Comparison of ENCODE assay signal across 10 cellular contexts in genomic region chr6:125584468-125584939, GRCh38.
A peak's percentile ranks its signal among the peaks of the same experiment; 100 is the strongest.
DNase-seq lines count a peak whose midpoint lies in the region; ATAC-seq and TF ChIP-seq lines count a peak whose summit lies in the region.
"Had no signal": no experiment of that assay in that cellular context is flagged by ENCODE, and none has a peak within 500 bp of the region (broad histone marks: within the 10 kb centered on the region; RNA-seq: fewer than 3 reads in every experiment).

No MANE protein-coding gene starts in this region.

- H3K4me3 ChIP-seq in right atrium auricular region, result no peak overlapping the region
- H3K4me3 ChIP-seq in choroid plexus epithelial cell (ENCODE audit: low read depth, low read length), result no peak overlapping the region
- no peak overlapping the region for H3K4me3 ChIP-seq in left lung
- no peak overlapping the region for H3K4me3 ChIP-seq in CD8-positive, alpha-beta memory T cell (ENCODE audit: low read length)

- H3K27ac ChIP-seq in right atrium auricular region (no peak overlapping the region), left lung (no peak overlapping the region)
- no peak overlapping the region for H3K27ac ChIP-seq in CD8-positive, alpha-beta memory T cell (ENCODE audit: low read depth, low read length)

- peak; percentile 64 for DNase-seq in Right ventricle myocardium inferior (ENCODE audit: missing footprints)
- DNase-seq in right atrium auricular region (ENCODE audit: low spot score), result no peak
- peak; percentile 85 for DNase-seq in choroid plexus epithelial cell (ENCODE audit: low read depth)
- DNase-seq in left lung, result peak in 1 of 2 donors; percentile 34
- DNase-seq in CD8-positive, alpha-beta memory T cell, result no peak
- DNase-seq: activated T-cell treated with anti-CD3 and anti-CD28 coated beads, Interleukin-2, amount 50 U/mL, for 4 hours; NCI-H1105 had no signal

- H3K9me3 ChIP-seq in right atrium auricular region, result no peaks in the 10 kb centered on the region
- no peaks in the 10 kb centered on the region for H3K9me3 ChIP-seq in left lung
- no peaks in the 10 kb centered on the region for H3K9me3 ChIP-seq in CD8-positive, alpha-beta memory T cell (ENCODE audit: low read length)

- POLR2A ChIA-PET in CD8-positive, alpha-beta memory T cell (lab: Charles Lee), result no interaction called here

- peak in 1 of 2 donors; percentile 46 for TF ChIP-seq CTCF in right atrium auricular region (IDR thresholded peaks at IDR 0.05)
- TF ChIP-seq CTCF in choroid plexus epithelial cell (conservative IDR thresholded peaks at IDR 0.05; ENCODE audit: low read depth, low read length), result no peak
- no peak for TF ChIP-seq CTCF in left lung (IDR thresholded peaks at IDR 0.05)

- H3K4me1 ChIP-seq in right atrium auricular region, result peaks cover 0 to 5% of the 10 kb centered on the region in 2 donors
- no peaks in the 10 kb centered on the region for H3K4me1 ChIP-seq in left lung
- no peaks in the 10 kb centered on the region for H3K4me1 ChIP-seq in CD8-positive, alpha-beta memory T cell (ENCODE audit: insufficient read depth, low read length)

- no peak overlapping the region for H3K27ac Mint-ChIP-seq in CD8-positive, alpha-beta memory T cell

- H3K4me1 Mint-ChIP-seq in CD8-positive, alpha-beta memory T cell, result no peaks in the 10 kb centered on the region

- no peaks in the 10 kb centered on the region for H3K36me3 Mint-ChIP-seq in CD8-positive, alpha-beta memory T cell

- H3K9me3 Mint-ChIP-seq in CD8-positive, alpha-beta memory T cell, result no peaks in the 10 kb centered on the region
- H3K9me3 Mint-ChIP-seq: activated T-cell treated with anti-CD3 and anti-CD28 coated beads, Interleukin-2, amount 50 U/mL, for 4 hours had no signal

- peak; percentile 84 for ATAC-seq in Right ventricle myocardium inferior
- ATAC-seq in left lung, result peak; percentile 76
- ATAC-seq in HG02759 (IDR thresholded peaks at IDR 0.05; ENCODE audit: unreplicated experiment), result no peak
- ATAC-seq in GM21825 (IDR thresholded peaks at IDR 0.05; ENCODE audit: unreplicated experiment), result no peak
- no peak for ATAC-seq in HG02970 (IDR thresholded peaks at IDR 0.05; ENCODE audit: low FRiP score, unreplicated experiment)
- ATAC-seq: activated T-cell treated with anti-CD3 and anti-CD28 coated beads, Interleukin-2, amount 50 U/mL, for 4 hours had no signal

- peaks cover 8 to 9% of the 10 kb centered on the region in 2 donors for H3K27me3 Mint-ChIP-seq in CD8-positive, alpha-beta memory T cell

- H3K27me3 ChIP-seq in right atrium auricular region (no peaks in the 10 kb centered on the region), left lung (peaks cover 0 to 6% of the 10 kb centered on the region in 2 donors)
- H3K27me3 ChIP-seq in CD8-positive, alpha-beta memory T cell (ENCODE audit: insufficient read depth, low read length, poor library complexity, severe bottlenecking), result no peaks in the 10 kb centered on the region

- no peak overlapping the region for H3K4me3 Mint-ChIP-seq in CD8-positive, alpha-beta memory T cell
- H3K4me3 Mint-ChIP-seq: activated T-cell treated with anti-CD3 and anti-CD28 coated beads, Interleukin-2, amount 50 U/mL, for 4 hours had no signal

- H3K36me3 ChIP-seq in right atrium auricular region (no peaks in the 10 kb centered on the region), left lung (no peaks in the 10 kb centered on the region)
- no peaks in the 10 kb centered on the region for H3K36me3 ChIP-seq in CD8-positive, alpha-beta memory T cell (ENCODE audit: insufficient read depth, low read length)

- CTCF ChIA-PET in CD8-positive, alpha-beta memory T cell (lab: Charles Lee), result no interaction called here

- intact Hi-C loops in Right ventricle myocardium inferior (cut with DNase I) (loop anchor here (2.0 kb wide), 1 partner anchor 164 kb away; the partner anchor contains the start of gene HEY2), left lung (cut with DNase I) (no loop called here)

Comparison
In these comparisons a context has a peak if more than half of its experiments do, and no peak if none do; other contexts are left out.
1. DNase-seq: peak in Right ventricle myocardium inferior (single experiment) and choroid plexus epithelial cell (single experiment); none in right atrium auricular region (single experiment) and CD8-positive, alpha-beta memory T cell (0 of 5).
2. ATAC-seq: peak in Right ventricle myocardium inferior (single experiment) and left lung (single experiment); none in HG02759 (single experiment), GM21825 (single experiment) and HG02970 (single experiment).